In genomic region chr13:67048793-67049150, GRCh38 we compare ENCODE assay signal across 15 cellular contexts.
DNase-seq lines count a peak whose midpoint lies in the region; ATAC-seq and TF ChIP-seq lines count a peak whose summit lies in the region.
"Had no signal": no experiment of that assay in that cellular context is flagged by ENCODE, and none has a peak within 500 bp of the region (broad histone marks: within the 10 kb centered on the region; RNA-seq: fewer than 3 reads in every experiment).

No MANE protein-coding gene starts in this region.

- no peak for TF ChIP-seq POLR2A in gastroesophageal sphincter (IDR thresholded peaks at IDR 0.05)

- TF ChIP-seq CTCF in AG10803 (conservative IDR thresholded peaks at IDR 0.05; ENCODE audit: low read length) (no peak), dorsolateral prefrontal cortex (IDR thresholded peaks at IDR 0.05 in 54 of 56, conservative IDR thresholded peaks at IDR 0.05 in 2 of 56; ENCODE audit: low read depth in 1 of 56, partially characterized antibody in 56 of 56) (no peak), gastroesophageal sphincter (IDR thresholded peaks at IDR 0.05) (no peak)

- H3K4me2 ChIP-seq in mesenchymal stem cell (ENCODE audit: low read length, poor library complexity, severe bottlenecking), result no peak overlapping the region

- no peak overlapping the region for H2BK15ac ChIP-seq in mesenchymal stem cell (ENCODE audit: low read depth, poor library complexity, severe bottlenecking)

- peaks cover 2% of the 10 kb centered on the region for H3K4me1 ChIP-seq in mesenchymal stem cell (ENCODE audit: control insufficient read depth, insufficient read depth, low read depth, low read length)
- H3K4me1 ChIP-seq in gastroesophageal sphincter, result peaks cover 0 to 9% (median 0%) of the 10 kb centered on the region in 3 donors
- H3K4me1 ChIP-seq: breast epithelium, upper lobe of right lung had no signal

- no peak overlapping the region for H2AFZ ChIP-seq in mesenchymal stem cell (ENCODE audit: low read depth, low read length)

- H2BK5ac ChIP-seq in mesenchymal stem cell (ENCODE audit: low read depth, low read length, poor library complexity, severe bottlenecking), result no peak overlapping the region

- no peak overlapping the region for H2BK120ac ChIP-seq in mesenchymal stem cell (ENCODE audit: low read depth, low read length)

- ATAC-seq in gastroesophageal sphincter, result no peak
- ATAC-seq: activated CD8-positive, alpha-beta memory T cell treated with anti-CD3 and anti-CD28 coated beads, Interleukin-2, amount 10 ng/mL, durations not matched to agents 7 days and 5 days; natural killer cell; upper lobe of right lung had no signal

- H3K4me3 ChIP-seq in AG10803 (ENCODE audit: low read length) (no peak overlapping the region), dorsolateral prefrontal cortex (no peak overlapping the region), mesenchymal stem cell (ENCODE audit: insufficient read depth in 1 of 2, low read depth in 1 of 2, low read length in 2 of 2) (no peak overlapping the region), gastroesophageal sphincter (no peak overlapping the region)
- H3K4me3 ChIP-seq: breast epithelium, upper lobe of right lung had no signal

- no peak for TF ChIP-seq EP300 in gastroesophageal sphincter (IDR thresholded peaks at IDR 0.05)

- peak overlapping the region; percentile 40 for H3K27ac ChIP-seq in KOPT-K1 (ENCODE audit: low read depth, low read length, poor library complexity, severe bottlenecking)
- peak overlapping the region; percentile 19 to 100 (median 92) for H3K27ac ChIP-seq in dorsolateral prefrontal cortex
- peak overlapping the region; percentile 71 for H3K27ac ChIP-seq in mesenchymal stem cell (ENCODE audit: low read length, poor library complexity, severe bottlenecking)
- H3K27ac ChIP-seq in gastroesophageal sphincter, result no peak overlapping the region
- H3K27ac ChIP-seq: breast epithelium, upper lobe of right lung had no signal

- H4K8ac ChIP-seq in mesenchymal stem cell (ENCODE audit: low read length), result peak overlapping the region; percentile 74

- DNase-seq in AG10803 (ENCODE audit: low read depth) (peak; percentile 15), dorsolateral prefrontal cortex (no peak), mesenchymal stem cell (peak; percentile 74), NCI-H510A treated with DMSO at 0.1 percent for 48 hours (lab: John Stamatoyannopoulos, UW) (no peak), NCI-H2196 treated with DMSO at 0.1 percent for 48 hours (lab: John Stamatoyannopoulos, UW; ENCODE audit: unreplicated experiment) (no peak), GOT3 (lab: John Stamatoyannopoulos, UW) (no peak)
- DNase-seq: activated CD8-positive, alpha-beta memory T cell treated with anti-CD3 and anti-CD28 coated beads, Interleukin-2, amount 10 ng/mL, durations not matched to agents 7 days and 5 days; hypothalamus; natural killer cell; NCI-H774; stimulated activated CD4-positive, alpha-beta T cell treated with anti-CD3 and anti-CD28 coated beads, Interleukin-2, amount 100 ng/mL, for 24 hours; upper lobe of right lung had no signal

- no peaks in the 10 kb centered on the region for H3K36me3 ChIP-seq in KOPT-K1 (ENCODE audit: insufficient read depth, low read length)
- no peaks in the 10 kb centered on the region for H3K36me3 ChIP-seq in mesenchymal stem cell (ENCODE audit: control insufficient read depth in 1 of 2, insufficient read depth in 2 of 2, low read depth in 1 of 2, low read length in 2 of 2)
- no peaks in the 10 kb centered on the region for H3K36me3 ChIP-seq in gastroesophageal sphincter
- H3K36me3 ChIP-seq: breast epithelium, upper lobe of right lung had no signal

- WGBS in mesenchymal stem cell, result no CpG with 5 or more reads among the region's 3 CpGs
- 40 to 58% methylated on average over 2 of the region's 3 CpGs for WGBS in gastroesophageal sphincter (ENCODE audit: low coverage in 1 of 2), 2 donors

- no peak overlapping the region for H2AK5ac ChIP-seq in mesenchymal stem cell (ENCODE audit: low read length, severe bottlenecking)

- peak overlapping the region; percentile 1 to 78 for H3K4ac ChIP-seq in mesenchymal stem cell (ENCODE audit: low read depth in 1 of 2, low read length in 2 of 2)

- H3K14ac ChIP-seq in mesenchymal stem cell (ENCODE audit: low read length in 2 of 2), result no peak overlapping the region

- no peak overlapping the region for H3K23ac ChIP-seq in mesenchymal stem cell (ENCODE audit: low read length in 2 of 2)

- H3K9me3 ChIP-seq in KOPT-K1 (ENCODE audit: insufficient read depth, low read length, poor library complexity, severe bottlenecking), result no peaks in the 10 kb centered on the region
- no peaks in the 10 kb centered on the region for H3K9me3 ChIP-seq in mesenchymal stem cell (ENCODE audit: control insufficient read depth, low read length)
- no peaks in the 10 kb centered on the region for H3K9me3 ChIP-seq in gastroesophageal sphincter
- H3K9me3 ChIP-seq: breast epithelium, upper lobe of right lung had no signal

- no peaks in the 10 kb centered on the region for H3K79me1 ChIP-seq in mesenchymal stem cell (replicated peaks; ENCODE audit: low read length, poor library complexity, severe bottlenecking)

- peak overlapping the region; percentile 48 for H3K9ac ChIP-seq in mesenchymal stem cell (ENCODE audit: low read length)

- H4K91ac ChIP-seq in mesenchymal stem cell (ENCODE audit: low read length), result no peak overlapping the region

- intact Hi-C loops in dorsolateral prefrontal cortex (cut with DNase I), result no loop called here

- peak overlapping the region; percentile 2 to 51 for H2BK12ac ChIP-seq in mesenchymal stem cell (ENCODE audit: low read length in 2 of 2)

- H3K27me3 ChIP-seq in dorsolateral prefrontal cortex (no peaks in the 10 kb centered on the region), mesenchymal stem cell (ENCODE audit: control insufficient read depth in 1 of 2, insufficient read depth in 1 of 2, low read length in 2 of 2) (no peaks in the 10 kb centered on the region), gastroesophageal sphincter (no peaks in the 10 kb centered on the region)
- H3K27me3 ChIP-seq: breast epithelium, upper lobe of right lung had no signal

- H3K18ac ChIP-seq in mesenchymal stem cell (ENCODE audit: low read depth in 1 of 2, low read length in 2 of 2), result peak overlapping the region; percentile 6 to 71

Comparison
In these comparisons a context has a peak if more than half of its experiments do, and no peak if none do; other contexts are left out.
1. DNase-seq: peak in AG10803 (single experiment) and mesenchymal stem cell (single experiment); none in dorsolateral prefrontal cortex (0 of 10), NCI-H510A treated with DMSO at 0.1 percent for 48 hours (single experiment), NCI-H2196 treated with DMSO at 0.1 percent for 48 hours (single experiment) and GOT3 (single experiment).
2. H3K27ac ChIP-seq: peak in KOPT-K1 (single experiment), dorsolateral prefrontal cortex (59 of 59) and mesenchymal stem cell (single experiment); none in gastroesophageal sphincter (0 of 4).